In genomic region chr6:137860394-137861005, GRCh38 we compare ENCODE assay signal across 24 cellular contexts.
"Had no signal": no experiment of that assay in that cellular context is flagged by ENCODE, and none has a peak within 500 bp of the region (broad histone marks: within the 10 kb centered on the region; RNA-seq: fewer than 3 reads in every experiment).

No MANE protein-coding gene starts in this region.

- H3K4me1 ChIP-seq: prostate gland, right atrium auricular region, thyroid gland had no signal

- H3K27ac Mint-ChIP-seq: activated naive CD4-positive, alpha-beta T cell treated with anti-CD3 and anti-CD28 coated beads, Interleukin-2, amount 50 U/mL, for 24 hours; endodermal cell; memory B cell; T-cell had no signal

- H3K9me3 Mint-ChIP-seq: activated naive CD4-positive, alpha-beta T cell treated with anti-CD3 and anti-CD28 coated beads, Interleukin-2, amount 50 U/mL, for 24 hours; memory B cell had no signal

- H3K4me3 Mint-ChIP-seq: activated CD4-positive, alpha-beta T cell treated with anti-CD3 and anti-CD28 coated beads for 36 hours; activated naive CD4-positive, alpha-beta T cell treated with anti-CD3 and anti-CD28 coated beads, Interleukin-2, amount 50 U/mL, for 24 hours; endodermal cell; memory B cell; natural killer cell treated with Interleukin-12 subunit alpha and Interleukin-12 subunit beta and Interleukin-15 and Interleukin-18, amount 100 ng/mL, for 72 hours; T-cell had no signal

- H3K4me1 Mint-ChIP-seq: memory B cell had no signal

- H3K27ac ChIP-seq: coronary artery, neutrophil, ovary, prostate gland, right atrium auricular region, spleen, thyroid gland had no signal

- ATAC-seq: activated CD4-positive, alpha-beta T cell treated with anti-CD3 and anti-CD28 coated beads for 36 hours; heart left ventricle; left cardiac atrium; natural killer cell treated with Interleukin-12 subunit alpha and Interleukin-12 subunit beta and Interleukin-15 and Interleukin-18, amount 100 ng/mL, for 72 hours; stimulated activated naive CD8-positive, alpha-beta T cell treated with anti-CD3 and anti-CD28 coated beads, Interleukin-15, Interleukin-2, amounts not matched to agents 100 U/mL and 50 U/mL, for 24 hours; T-cell had no signal

- H3K27me3 Mint-ChIP-seq: activated CD4-positive, alpha-beta T cell treated with anti-CD3 and anti-CD28 coated beads for 36 hours; activated naive CD4-positive, alpha-beta T cell treated with anti-CD3 and anti-CD28 coated beads, Interleukin-2, amount 50 U/mL, for 24 hours; memory B cell; natural killer cell treated with Interleukin-12 subunit alpha and Interleukin-12 subunit beta and Interleukin-15 and Interleukin-18, amount 100 ng/mL, for 72 hours; T-cell had no signal

- H3K4me3 ChIP-seq: coronary artery, heart left ventricle, ovary, prostate gland, right atrium auricular region, spleen, thyroid gland had no signal

- H3K9me3 ChIP-seq: heart left ventricle, neutrophil, ovary, prostate gland, right atrium auricular region, thyroid gland had no signal

- DNase-seq: activated CD4-positive, alpha-beta T cell treated with anti-CD3 and anti-CD28 coated beads for 36 hours; activated CD4-positive, alpha-beta T cell treated with anti-CD3 and anti-CD28 coated beads, Interleukin-2, amount 50 U/mL, for 48 hours; activated CD8-positive, alpha-beta memory T cell treated with anti-CD3 and anti-CD28 coated beads, Interleukin-2, amount 50 U/mL, for 48 hours; activated gamma-delta T cell; amniotic stem cell; cerebellar nuclear complex; endodermal cell; heart left ventricle; islet precursor cell; left cardiac atrium; ovary; spleen; stimulated activated CD4-positive, alpha-beta T cell treated with anti-CD3 and anti-CD28 coated beads, Interleukin-4, amount 100 ng/mL, for 24 hours; stimulated activated naive CD8-positive, alpha-beta T cell treated with anti-CD3 and anti-CD28 coated beads, Interleukin-15, Interleukin-2, amounts not matched to agents 100 U/mL and 50 U/mL, for 24 hours; substantia nigra; T-cell; thyroid gland had no signal

- H3K36me3 ChIP-seq: heart left ventricle, neutrophil, ovary, prostate gland, right atrium auricular region, thyroid gland had no signal

- H3K27me3 ChIP-seq: heart left ventricle, neutrophil, ovary, right atrium auricular region, spleen, thyroid gland had no signal
